In the genomic region with DNA sequence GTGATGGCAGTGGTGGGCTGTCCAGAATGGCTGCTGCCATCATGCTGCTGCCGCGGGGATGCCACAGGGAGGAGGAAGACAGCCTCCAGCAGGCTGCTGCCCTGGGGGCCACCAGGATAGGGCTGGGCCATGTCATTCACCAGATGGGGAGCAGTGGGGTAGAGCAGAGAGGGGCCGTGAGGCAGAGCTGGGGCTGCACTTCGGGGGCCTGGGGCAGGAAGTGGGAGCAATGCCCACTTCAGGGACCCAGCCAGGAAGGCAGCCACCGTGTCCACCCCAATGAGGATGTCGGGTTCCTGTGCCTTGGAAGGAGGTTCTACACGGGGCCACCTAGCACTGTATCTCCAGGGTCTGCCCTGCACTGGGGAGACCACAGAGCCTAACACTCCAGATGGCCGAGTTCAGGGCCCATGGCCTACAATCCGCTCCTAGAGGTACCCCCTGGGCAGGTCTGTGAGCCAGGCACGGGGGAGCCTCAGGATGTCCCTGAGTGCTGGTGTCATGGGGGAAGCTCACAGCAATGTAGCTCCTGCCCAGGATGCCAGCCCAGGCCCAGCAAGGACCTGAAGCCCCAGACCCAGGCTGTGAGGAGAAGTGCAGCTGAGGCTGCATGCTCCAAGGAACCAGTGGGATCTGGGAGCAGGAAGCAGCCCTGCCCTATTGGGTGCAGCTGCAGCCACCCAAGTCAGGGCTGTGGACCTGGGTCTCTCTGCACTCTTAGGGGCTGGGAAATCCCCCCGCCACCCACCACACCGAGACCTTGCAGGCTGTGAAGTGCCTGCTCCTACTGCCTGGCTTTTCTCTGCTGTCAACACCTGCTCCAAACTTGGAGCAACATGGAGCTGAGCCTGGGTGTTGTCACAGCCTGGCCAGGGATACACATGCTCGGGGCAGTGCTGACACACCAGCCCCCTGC, we compare ENCODE assay signal across 27 cellular contexts.
DNase-seq lines count a peak whose midpoint lies in the region; ATAC-seq, FAIRE-seq and TF ChIP-seq lines count a peak whose summit lies in the region.
"Had no signal": no experiment of that assay in that cellular context is flagged by ENCODE, and none has a peak within 500 bp of the region (broad histone marks: within the 10 kb centered on the region; RNA-seq: fewer than 3 reads in every experiment).

No MANE protein-coding gene starts in this region.

- no peak overlapping the region for H3K27ac ChIP-seq in right cardiac atrium (ENCODE audit: low read length)
- H3K27ac ChIP-seq in CD8-positive, alpha-beta memory T cell (ENCODE audit: low read depth, low read length) = no peak overlapping the region
- H3K27ac ChIP-seq: 22Rv1, BLaER1 had no signal

- H3K4me3 Mint-ChIP-seq in CD8-positive, alpha-beta memory T cell = no peak overlapping the region
- H3K4me3 Mint-ChIP-seq: CD8-positive, alpha-beta T cell had no signal

- CTCF ChIA-PET in CD8-positive, alpha-beta memory T cell (lab: Charles Lee) = no interaction called here

- intact Hi-C loops in right cardiac atrium (cut with DNase I) = no loop called here
- intact Hi-C loops in sciatic nerve (cut with DNase I) = no loop called here

- H3K36me3 ChIP-seq in CD8-positive, alpha-beta memory T cell (ENCODE audit: insufficient read depth, low read length) = no peaks in the 10 kb centered on the region
- H3K36me3 ChIP-seq: BLaER1, MG63 had no signal

- H3K36me3 Mint-ChIP-seq in activated naive CD4-positive, alpha-beta T cell treated with anti-CD3 and anti-CD28 coated beads, Interleukin-2, amount 50 U/mL, for 72 hours = peaks cover 0 to 5% of the 10 kb centered on the region in 2 donors
- peaks cover 0 to 5% (median 0%) of the 10 kb centered on the region in 3 donors for H3K36me3 Mint-ChIP-seq in CD8-positive, alpha-beta memory T cell
- H3K36me3 Mint-ChIP-seq: CD8-positive, alpha-beta T cell had no signal

- no peaks in the 10 kb centered on the region for H3K4me1 ChIP-seq in right cardiac atrium (ENCODE audit: control insufficient read depth, insufficient read depth, low read length)
- H3K4me1 ChIP-seq in CD8-positive, alpha-beta memory T cell (ENCODE audit: insufficient read depth, low read length) = no peaks in the 10 kb centered on the region

- no peak overlapping the region for H3K4me3 ChIP-seq in right cardiac atrium (ENCODE audit: low read length)
- H3K4me3 ChIP-seq in CD8-positive, alpha-beta memory T cell (ENCODE audit: low read length) = no peak overlapping the region
- H3K4me3 ChIP-seq: BLaER1, K562, MG63 had no signal

- WGBS in right cardiac atrium = 87% methylated on average over 13 of the region's 13 CpGs

- no peaks in the 10 kb centered on the region for H3K27me3 ChIP-seq in right cardiac atrium (ENCODE audit: control insufficient read depth, insufficient read depth)
- H3K27me3 ChIP-seq in CD8-positive, alpha-beta memory T cell (ENCODE audit: insufficient read depth, low read length, poor library complexity, severe bottlenecking) = no peaks in the 10 kb centered on the region
- H3K27me3 ChIP-seq: BLaER1, MG63 had no signal

- H3K9me3 ChIP-seq in right cardiac atrium (ENCODE audit: control insufficient read depth, low read length) = no peaks in the 10 kb centered on the region
- no peaks in the 10 kb centered on the region for H3K9me3 ChIP-seq in CD8-positive, alpha-beta memory T cell (ENCODE audit: low read length)
- H3K9me3 ChIP-seq: MG63 had no signal

- peaks cover 10 to 16% of the 10 kb centered on the region in 2 donors for H3K9me3 Mint-ChIP-seq in activated naive CD4-positive, alpha-beta T cell treated with anti-CD3 and anti-CD28 coated beads, Interleukin-2, amount 50 U/mL, for 72 hours
- peaks cover 0 to 19% (median 7%) of the 10 kb centered on the region in 5 donors for H3K9me3 Mint-ChIP-seq in CD8-positive, alpha-beta memory T cell

- FAIRE-seq in H54 (lab: Jason Lieb, UNC) = no peak
- FAIRE-seq: G401.6, GM12892, GM18507, HepG2, K562, RCC 7860 had no signal

- H3K27ac Mint-ChIP-seq in activated naive CD4-positive, alpha-beta T cell treated with anti-CD3 and anti-CD28 coated beads, Interleukin-2, amount 50 U/mL, for 72 hours = no peak overlapping the region
- H3K27ac Mint-ChIP-seq in CD8-positive, alpha-beta memory T cell = no peak overlapping the region
- H3K27ac Mint-ChIP-seq: CD8-positive, alpha-beta T cell had no signal

- no peaks in the 10 kb centered on the region for H3K27me3 Mint-ChIP-seq in CD8-positive, alpha-beta memory T cell

- POLR2A ChIA-PET in CD8-positive, alpha-beta memory T cell (lab: Charles Lee) = no interaction called here

- ATAC-seq in activated naive CD4-positive, alpha-beta T cell treated with anti-CD3 and anti-CD28 coated beads, Interleukin-2, amount 50 U/mL, for 72 hours = no peak
- ATAC-seq in right cardiac atrium (peak; percentile 37 to 50), sciatic nerve (peak; percentile 50), HG03139 (IDR thresholded peaks at IDR 0.05; ENCODE audit: unreplicated experiment) (no peak)
- ATAC-seq: CD8-positive, alpha-beta T cell; HepG2; K562 had no signal

- no peaks in the 10 kb centered on the region for H3K4me1 Mint-ChIP-seq in CD8-positive, alpha-beta memory T cell

- DNase-seq in activated naive CD4-positive, alpha-beta T cell treated with anti-CD3 and anti-CD28 coated beads, Interleukin-2, amount 50 U/mL, for 16 hours = peak; percentile 9
- DNase-seq in activated naive CD4-positive, alpha-beta T cell treated with anti-CD3 and anti-CD28 coated beads, Interleukin-2, amount 50 U/mL, for 72 hours (ENCODE audit: low spot score in 2 of 2) = no peak
- DNase-seq in right cardiac atrium (peak in 1 of 3 donors; percentile 37), sciatic nerve (ENCODE audit: low spot score) (no peak), NCI-H226 (no peak), H54 (ENCODE audit: insufficient read length, low spot score) (no peak)
- DNase-seq in CD8-positive, alpha-beta memory T cell = no peak
- DNase-seq: ACHN; Calu3; CD8-positive, alpha-beta T cell; DMS153; MG63; NCI-H1417; NCI-H1694 treated with DMSO at 0.1 percent for 48 hours; NCI-H2081 treated with DMSO at 0.1 percent for 48 hours; NCI-H2171 treated with DMSO at 0.1 percent for 48 hours; NCI-H446; NCI-H526 had no signal

- TF ChIP-seq POLR2A in H54 (IDR thresholded peaks at IDR 0.05; ENCODE audit: low read depth, low read length) = no peak

Comparison
In these comparisons a context has a peak if more than half of its experiments do, and no peak if none do; other contexts are left out.
1. ATAC-seq: peak in right cardiac atrium (2 of 2) and sciatic nerve (single experiment); none in activated naive CD4-positive, alpha-beta T cell treated with anti-CD3 and anti-CD28 coated beads, Interleukin-2, amount 50 U/mL, for 72 hours (0 of 2) and HG03139 (single experiment).